ENCODE assay signal across 1 cellular context in genomic region chr17:76726231-76726765, GRCh38.
TF ChIP-seq lines count a peak whose summit lies in the region.

TSS of gene JMJD6 (minus strand) at chr17:76726606. CDS start at chr17:76726475, 131 bp downstream.

TF ChIP-seq in K562, 482 proteins besides CTCF, POLR2A, EP300 and RAD21 (continued from another document and continues in another):
- TF ChIP-seq, protein P1, sequence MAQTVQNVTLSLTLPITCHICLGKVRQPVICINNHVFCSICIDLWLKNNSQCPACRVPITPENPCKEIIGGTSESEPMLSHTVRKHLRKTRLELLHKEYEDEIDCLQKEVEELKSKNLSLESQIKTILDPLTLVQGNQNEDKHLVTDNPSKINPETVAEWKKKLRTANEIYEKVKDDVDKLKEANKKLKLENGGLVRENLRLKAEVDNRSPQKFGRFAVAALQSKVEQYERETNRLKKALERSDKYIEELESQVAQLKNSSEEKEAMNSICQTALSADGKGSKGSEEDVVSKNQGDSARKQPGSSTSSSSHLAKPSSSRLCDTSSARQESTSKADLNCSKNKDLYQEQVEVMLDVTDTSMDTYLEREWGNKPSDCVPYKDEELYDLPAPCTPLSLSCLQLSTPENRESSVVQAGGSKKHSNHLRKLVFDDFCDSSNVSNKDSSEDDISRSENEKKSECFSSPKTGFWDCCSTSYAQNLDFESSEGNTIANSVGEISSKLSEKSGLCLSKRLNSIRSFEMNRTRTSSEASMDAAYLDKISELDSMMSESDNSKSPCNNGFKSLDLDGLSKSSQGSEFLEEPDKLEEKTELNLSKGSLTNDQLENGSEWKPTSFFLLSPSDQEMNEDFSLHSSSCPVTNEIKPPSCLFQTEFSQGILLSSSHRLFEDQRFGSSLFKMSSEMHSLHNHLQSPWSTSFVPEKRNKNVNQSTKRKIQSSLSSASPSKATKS (CRISPR knock-in tag; IDR thresholded peaks at IDR 0.05): no peak
- peak; percentile 85 to 98 (median 98) for TF ChIP-seq YY1 (IDR thresholded peaks at IDR 0.05; ENCODE audit: borderline replicate concordance in 1 of 3, control insufficient read depth in 1 of 3, extremely low read depth in 1 of 3, insufficient read depth in 3 of 3, insufficient read length in 1 of 3, insufficient replicate concordance in 2 of 3, low read depth in 1 of 3, low read length in 2 of 3)
- TF ChIP-seq PRDM10 (IDR thresholded peaks at IDR 0.05; ENCODE audit: partially characterized antibody): peak; percentile 13
- TF ChIP-seq ZNF431 (CRISPR knock-in tag; IDR thresholded peaks at IDR 0.05): 0 out of 2 replicates have a peak, but pooled peaks have one; percentile 2
- no peak for TF ChIP-seq NR2C2 (CRISPR knock-in tag; IDR thresholded peaks at IDR 0.05)
- peak; percentile 90 for TF ChIP-seq NR2C2 (tag; IDR thresholded peaks at IDR 0.05)
- TF ChIP-seq NELFE (IDR thresholded peaks at IDR 0.05; ENCODE audit: insufficient read depth, insufficient read length): no peak
- peak; percentile 76 to 92; a peak in 2 of 4 replicates for TF ChIP-seq SIN3A (IDR thresholded peaks at IDR 0.05; ENCODE audit: borderline replicate concordance in 2 of 2, control insufficient read depth in 1 of 2, low read depth in 2 of 2, low read length in 2 of 2)
- TF ChIP-seq SP1 (CRISPR knock-in tag; IDR thresholded peaks at IDR 0.05): peak; percentile 70
- no peak for TF ChIP-seq ADNP (tag; IDR thresholded peaks at IDR 0.05)
- TF ChIP-seq REST (CRISPR knock-in tag; IDR thresholded peaks at IDR 0.05; ENCODE audit: low read depth): 0 out of 2 replicates have a peak, but pooled peaks have one; percentile 21
- peak; percentile 67 for TF ChIP-seq KDM5B (IDR thresholded peaks at IDR 0.05; ENCODE audit: insufficient replicate concordance, low read depth, low read length)
- TF ChIP-seq TBL1XR1 (IDR thresholded peaks at IDR 0.05; ENCODE audit: low read length in 2 of 2): peak in 1 of 2 experiments; percentile 29; a peak in 1 of 4 replicates
- TF ChIP-seq, protein P2, sequence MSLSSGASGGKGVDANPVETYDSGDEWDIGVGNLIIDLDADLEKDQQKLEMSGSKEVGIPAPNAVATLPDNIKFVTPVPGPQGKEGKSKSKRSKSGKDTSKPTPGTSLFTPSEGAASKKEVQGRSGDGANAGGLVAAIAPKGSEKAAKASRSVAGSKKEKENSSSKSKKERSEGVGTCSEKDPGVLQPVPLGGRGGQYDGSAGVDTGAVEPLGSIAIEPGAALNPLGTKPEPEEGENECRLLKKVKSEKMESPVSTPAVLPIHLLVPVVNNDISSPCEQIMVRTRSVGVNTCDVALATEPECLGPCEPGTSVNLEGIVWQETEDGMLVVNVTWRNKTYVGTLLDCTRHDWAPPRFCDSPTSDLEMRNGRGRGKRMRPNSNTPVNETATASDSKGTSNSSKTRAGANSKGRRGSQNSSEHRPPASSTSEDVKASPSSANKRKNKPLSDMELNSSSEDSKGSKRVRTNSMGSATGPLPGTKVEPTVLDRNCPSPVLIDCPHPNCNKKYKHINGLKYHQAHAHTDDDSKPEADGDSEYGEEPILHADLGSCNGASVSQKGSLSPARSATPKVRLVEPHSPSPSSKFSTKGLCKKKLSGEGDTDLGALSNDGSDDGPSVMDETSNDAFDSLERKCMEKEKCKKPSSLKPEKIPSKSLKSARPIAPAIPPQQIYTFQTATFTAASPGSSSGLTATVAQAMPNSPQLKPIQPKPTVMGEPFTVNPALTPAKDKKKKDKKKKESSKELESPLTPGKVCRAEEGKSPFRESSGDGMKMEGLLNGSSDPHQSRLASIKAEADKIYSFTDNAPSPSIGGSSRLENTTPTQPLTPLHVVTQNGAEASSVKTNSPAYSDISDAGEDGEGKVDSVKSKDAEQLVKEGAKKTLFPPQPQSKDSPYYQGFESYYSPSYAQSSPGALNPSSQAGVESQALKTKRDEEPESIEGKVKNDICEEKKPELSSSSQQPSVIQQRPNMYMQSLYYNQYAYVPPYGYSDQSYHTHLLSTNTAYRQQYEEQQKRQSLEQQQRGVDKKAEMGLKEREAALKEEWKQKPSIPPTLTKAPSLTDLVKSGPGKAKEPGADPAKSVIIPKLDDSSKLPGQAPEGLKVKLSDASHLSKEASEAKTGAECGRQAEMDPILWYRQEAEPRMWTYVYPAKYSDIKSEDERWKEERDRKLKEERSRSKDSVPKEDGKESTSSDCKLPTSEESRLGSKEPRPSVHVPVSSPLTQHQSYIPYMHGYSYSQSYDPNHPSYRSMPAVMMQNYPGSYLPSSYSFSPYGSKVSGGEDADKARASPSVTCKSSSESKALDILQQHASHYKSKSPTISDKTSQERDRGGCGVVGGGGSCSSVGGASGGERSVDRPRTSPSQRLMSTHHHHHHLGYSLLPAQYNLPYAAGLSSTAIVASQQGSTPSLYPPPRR (CRISPR knock-in tag; IDR thresholded peaks at IDR 0.05; ENCODE audit: borderline replicate concordance): peak; percentile 14; the same call in 1 of the 2 replicates
- peak; percentile 85 for TF ChIP-seq ZFX (CRISPR knock-in tag; IDR thresholded peaks at IDR 0.05)
- TF ChIP-seq MYC (IDR thresholded peaks at IDR 0.05; ENCODE audit: low read depth, low read length): no peak
- TF ChIP-seq MYC (CRISPR knock-in tag; IDR thresholded peaks at IDR 0.05; ENCODE audit: borderline replicate concordance, low read depth): no peak
- TF ChIP-seq FOXP4 (CRISPR knock-in tag; IDR thresholded peaks at IDR 0.05; ENCODE audit: borderline replicate concordance): 0 out of 2 replicates have a peak, but pooled peaks have one; percentile 58
- TF ChIP-seq ARID4B (CRISPR knock-in tag; IDR thresholded peaks at IDR 0.05): peak; percentile 87
- TF ChIP-seq TEAD1 (CRISPR knock-in tag; IDR thresholded peaks at IDR 0.05): peak in 1 of 2 experiments; percentile 86; a peak in 2 of 4 replicates
- TF ChIP-seq EP400 (IDR thresholded peaks at IDR 0.05): peak; percentile 66; the same call in 1 of the 2 replicates
- 0 out of 2 replicates have a peak, but pooled peaks have one; percentile 12 for TF ChIP-seq ZC3H4 (CRISPR knock-in tag; IDR thresholded peaks at IDR 0.05; ENCODE audit: borderline replicate concordance)
- TF ChIP-seq ZBTB1 (CRISPR knock-in tag; IDR thresholded peaks at IDR 0.05; ENCODE audit: borderline replicate concordance, low read depth): peak; percentile 93
- TF ChIP-seq MLLT1 (IDR thresholded peaks at IDR 0.05): peak; percentile 41 to 89; a peak in 3 of 4 replicates
- TF ChIP-seq TAF1 (IDR thresholded peaks at IDR 0.05; ENCODE audit: control insufficient read depth, extremely low read depth, insufficient read depth, low read length, severe bottlenecking): peak; percentile 69
- no peak for TF ChIP-seq DDX20 (tag; IDR thresholded peaks at IDR 0.05; ENCODE audit: low read depth)
